ENCODE assay signal across 26 cellular contexts in genomic region chr2:150309681-150310080, GRCh38.
DNase-seq lines count a peak whose midpoint lies in the region; ATAC-seq, FAIRE-seq and TF ChIP-seq lines count a peak whose summit lies in the region.
"Had no signal": no experiment of that assay in that cellular context is flagged by ENCODE, and none has a peak within 500 bp of the region (broad histone marks: within the 10 kb centered on the region; RNA-seq: fewer than 3 reads in every experiment).

No MANE protein-coding gene starts in this region.

- H3K4me1 ChIP-seq in right lobe of liver, result peaks cover 0 to 14% (median 0%) of the 10 kb centered on the region in 4 donors
- H3K4me1 ChIP-seq in HepG2 (ENCODE audit: insufficient read depth, low read length), result no peaks in the 10 kb centered on the region
- H3K4me1 ChIP-seq in upper lobe of right lung, result no peaks in the 10 kb centered on the region

- no peak overlapping the region for H3K9ac ChIP-seq in HepG2 (ENCODE audit: insufficient read depth, low read depth, low read length)

- H3K79me2 ChIP-seq in HepG2 (ENCODE audit: insufficient read depth, low read length), result no peaks in the 10 kb centered on the region

- TF ChIP-seq CTCF in right lobe of liver (IDR thresholded peaks at IDR 0.05), result no peak
- no peak for TF ChIP-seq CTCF in HepG2 (CRISPR knock-in tag; IDR thresholded peaks at IDR 0.05)
- TF ChIP-seq CTCF in epithelial cell of esophagus (IDR thresholded peaks at IDR 0.05; ENCODE audit: insufficient read depth, low read depth, low read length, missing control alignments), result no peak
- no peak for TF ChIP-seq CTCF in upper lobe of right lung (IDR thresholded peaks at IDR 0.05)
- no peak for TF ChIP-seq CTCF in dorsolateral prefrontal cortex (IDR thresholded peaks at IDR 0.05 in 54 of 56, conservative IDR thresholded peaks at IDR 0.05 in 2 of 56; ENCODE audit: low read depth in 1 of 56, partially characterized antibody in 56 of 56)

- H3K4me2 ChIP-seq in HepG2 (ENCODE audit: low read depth, low read length), result no peak overlapping the region

- TF ChIP-seq EP300 in HepG2 (IDR thresholded peaks at IDR 0.05; ENCODE audit: low read depth in 2 of 2, low read length in 2 of 2), result no peak
- no peak for TF ChIP-seq EP300 in HepG2 (CRISPR knock-in tag; IDR thresholded peaks at IDR 0.05; ENCODE audit: borderline replicate concordance)

- no peak for TF ChIP-seq POLR2A in right lobe of liver (IDR thresholded peaks at IDR 0.05)
- no peak for TF ChIP-seq POLR2A in HepG2 (IDR thresholded peaks at IDR 0.05; ENCODE audit: insufficient read depth in 1 of 2, low read depth in 2 of 2, low read length in 2 of 2)

- H3K4me3 ChIP-seq in right lobe of liver (no peak overlapping the region), HepG2 (replicated peaks in 1 of 3; ENCODE audit: insufficient read depth in 1 of 3, low read depth in 2 of 3, low read length in 3 of 3) (no peak overlapping the region), epithelial cell of esophagus (ENCODE audit: low read length) (no peak overlapping the region), upper lobe of right lung (no peak overlapping the region), dorsolateral prefrontal cortex (no peak overlapping the region)
- H3K4me3 ChIP-seq: SK-N-MC had no signal

- no peak overlapping the region for H3K27ac ChIP-seq in right lobe of liver
- H3K27ac ChIP-seq in HepG2 (ENCODE audit: extremely low read length, insufficient read depth, low read length), result no peak overlapping the region
- no peak overlapping the region for H3K27ac ChIP-seq in upper lobe of right lung
- H3K27ac ChIP-seq in dorsolateral prefrontal cortex, result no peak overlapping the region
- H3K27ac ChIP-seq: SK-N-MC had no signal

- no TSS peak for BruUV-seq in HepG2 (replicated peaks; lab: Mats Ljungman, UMichigan)

- in situ Hi-C loops in HepG2 (cut with HindIII; ENCODE audit: extremely low pct_ligation_motif_present, low pct_unique_long_range_greater_than_20kb), result no loop called here

- H3K9me3 ChIP-seq in right lobe of liver, result no peaks in the 10 kb centered on the region
- peaks cover 92% of the 10 kb centered on the region for H3K9me3 ChIP-seq in HepG2 (ENCODE audit: low read length)
- H3K9me3 ChIP-seq in upper lobe of right lung, result no peaks in the 10 kb centered on the region

- FAIRE-seq in HepG2 (lab: Jason Lieb, UNC), result no peak
- FAIRE-seq: A204.1, GM18507, H1 had no signal

- H3K27me3 ChIP-seq in right lobe of liver, result no peaks in the 10 kb centered on the region
- no peaks in the 10 kb centered on the region for H3K27me3 ChIP-seq in HepG2 (ENCODE audit: control insufficient read depth in 1 of 2, insufficient read depth in 2 of 2, low read length in 2 of 2)
- no peaks in the 10 kb centered on the region for H3K27me3 ChIP-seq in upper lobe of right lung
- H3K27me3 ChIP-seq in dorsolateral prefrontal cortex, result peaks cover 0 to 15% (median 0%) of the 10 kb centered on the region in 45 donors

- ATAC-seq in right lobe of liver (peak in 3 of 4 donors; percentile 52 to 74 (median 61)), HepG2 (no peak), upper lobe of right lung (peak; percentile 44), GM21576 (IDR thresholded peaks at IDR 0.05; ENCODE audit: unreplicated experiment) (no peak), GM21717 (IDR thresholded peaks at IDR 0.05; ENCODE audit: unreplicated experiment) (no peak)
- ATAC-seq: activated T-cell treated with anti-CD3 and anti-CD28 coated beads, Interleukin-2, amount 50 U/mL, for 72 hours had no signal

- H3K36me3 ChIP-seq in right lobe of liver (no peaks in the 10 kb centered on the region), HepG2 (replicated peaks in 1 of 2; ENCODE audit: control insufficient read depth in 1 of 2, insufficient read depth in 2 of 2, low read length in 2 of 2) (no peaks in the 10 kb centered on the region), upper lobe of right lung (no peaks in the 10 kb centered on the region)

- no peak for TF ChIP-seq RAD21 in HepG2 (CRISPR knock-in tag; IDR thresholded peaks at IDR 0.05)

- H2AFZ ChIP-seq in HepG2 (ENCODE audit: low read length), result no peak overlapping the region

- WGBS in right lobe of liver (ENCODE audit: insufficient coverage, low coverage, low lambda C conversion rate, missing lambda C conversion rate), result no CpG with 5 or more reads among the region's 2 CpGs
- 0% methylated on average over 2 of the region's 2 CpGs for WGBS in HepG2 (ENCODE audit: low lambda C conversion rate)

- intact Hi-C loops in right lobe of liver (cut with DNase I), result no loop called here
- intact Hi-C loops in HepG2 (cut with micrococcal nuclease; ENCODE audit: unreplicated experiment), result no loop called here
- intact Hi-C loops in upper lobe of right lung (cut with DNase I), result no loop called here
- intact Hi-C loops in dorsolateral prefrontal cortex (cut with DNase I), result no loop called here

- H4K20me1 ChIP-seq in HepG2 (ENCODE audit: insufficient read depth, low read length), result no peaks in the 10 kb centered on the region

- CTCF ChIA-PET in HepG2 (lab: Yijun Ruan, JAX; ENCODE audit: low intra/inter-chr PET ratio, low total read pairs), result no interaction called here

- no peak for DNase-seq in right lobe of liver
- DNase-seq in HepG2 (ENCODE audit: low spot score), result no peak
- DNase-seq in epithelial cell of esophagus (ENCODE audit: low read depth), result peak; percentile 59
- DNase-seq in myocyte (ENCODE audit: low read depth), result peak; percentile 15
- DNase-seq in upper lobe of right lung, result no peak
- DNase-seq in dorsolateral prefrontal cortex, result no peak
- DNase-seq: activated CD4-positive, alpha-beta T cell treated with anti-CD3 and anti-CD28 coated beads for 48 hours; activated naive CD4-positive, alpha-beta T cell treated with Interleukin-2 at 50 U/mL for 16 hours; activated T-cell treated with anti-CD3 and anti-CD28 coated beads, Interleukin-2, amount 50 U/mL, for 72 hours; amniotic stem cell; CD8-positive, alpha-beta memory T cell; DMS79 treated with DMSO at 0.1 percent for 48 hours; glutamatergic neuron; Kasumi-1; kidney glomerular epithelial cell; naive B cell; NCI-H1694 treated with DMSO at 0.1 percent for 48 hours; NCI-H2171 treated with DMSO at 0.1 percent for 48 hours; NCI-H524 treated with DMSO at 0.1 percent for 48 hours; nucleus accumbens had no signal

- POLR2A ChIA-PET in HepG2 (lab: Yijun Ruan, JAX), result no interaction called here

TF ChIP-seq in HepG2, 621 proteins besides CTCF, POLR2A, EP300 and RAD21 (continues in another document):
- TF ChIP-seq ZFP36 (IDR thresholded peaks at IDR 0.05; ENCODE audit: borderline replicate concordance, low read depth, low read length, partially characterized antibody) (no peak), NONO (IDR thresholded peaks at IDR 0.05) (no peak), NONO (CRISPR knock-in tag; conservative IDR thresholded peaks at IDR 0.05) (no peak), STAT6 (CRISPR knock-in tag; IDR thresholded peaks at IDR 0.05; ENCODE audit: borderline replicate concordance) (no peak), MYNN (CRISPR knock-in tag; IDR thresholded peaks at IDR 0.05; ENCODE audit: low read depth) (no peak), RORA (CRISPR knock-in tag; IDR thresholded peaks at IDR 0.05) (no peak), FOXO1 (CRISPR knock-in tag; IDR thresholded peaks at IDR 0.05) (no peak), BRD4 (CRISPR knock-in tag; IDR thresholded peaks at IDR 0.05) (no peak), PHF21A (CRISPR knock-in tag; IDR thresholded peaks at IDR 0.05) (no peak), MED8 (CRISPR knock-in tag; IDR thresholded peaks at IDR 0.05; ENCODE audit: insufficient replicate concordance) (no peak), ZNF234 (CRISPR knock-in tag; conservative IDR thresholded peaks at IDR 0.05) (no peak), MLX (CRISPR knock-in tag; IDR thresholded peaks at IDR 0.05) (no peak), ZNF691 (CRISPR knock-in tag; IDR thresholded peaks at IDR 0.05; ENCODE audit: borderline replicate concordance, low read depth) (no peak)
- TF ChIP-seq, protein P1, sequence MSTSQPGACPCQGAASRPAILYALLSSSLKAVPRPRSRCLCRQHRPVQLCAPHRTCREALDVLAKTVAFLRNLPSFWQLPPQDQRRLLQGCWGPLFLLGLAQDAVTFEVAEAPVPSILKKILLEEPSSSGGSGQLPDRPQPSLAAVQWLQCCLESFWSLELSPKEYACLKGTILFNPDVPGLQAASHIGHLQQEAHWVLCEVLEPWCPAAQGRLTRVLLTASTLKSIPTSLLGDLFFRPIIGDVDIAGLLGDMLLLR (CRISPR knock-in tag; IDR thresholded peaks at IDR 0.05), result no peak

Comparison
In these comparisons a context has a peak if more than half of its experiments do, and no peak if none do; other contexts are left out.
1. ATAC-seq: peak in right lobe of liver (3 of 4) and upper lobe of right lung (single experiment); none in HepG2 (single experiment), GM21576 (single experiment) and GM21717 (single experiment).
2. DNase-seq: peak in epithelial cell of esophagus (single experiment) and myocyte (single experiment); none in right lobe of liver (0 of 3), HepG2 (single experiment), upper lobe of right lung (single experiment) and dorsolateral prefrontal cortex (0 of 10).